ENCODE assay signal across 8 cellular contexts in genomic region chr11:66069715-66070603, GRCh38. TPM values are rescaled to one million over a fixed set of nuclear protein-coding genes. Genes with fewer than 3 reads are reported as not detected.
DNase-seq lines count a peak whose midpoint lies in the region; ATAC-seq and TF ChIP-seq lines count a peak whose summit lies in the region.

TSS of gene PACS1 (plus strand) at chr11:66070272. CDS start at chr11:66070487, 215 bp downstream.

- peak within 1 kb of the TSS; percentile 96 for H3K4me3 Mint-ChIP-seq in neural progenitor cell

- H3K27ac Mint-ChIP-seq in neural progenitor cell = peak within 1 kb of the TSS; percentile 33

- H3F3A ChIP-seq in neural progenitor cell (ENCODE audit: low read depth) = peaks cover 40% of the 10 kb centered on the region

- H3K9me3 ChIP-seq in SJSA1 (replicated peaks) (peaks cover 3% of the 10 kb centered on the region), neural progenitor cell (ENCODE audit: low read depth) (no peaks in the 10 kb centered on the region)

- H2AFZ ChIP-seq in ACC112 (ENCODE audit: low read length, unreplicated experiment) = peak within 1 kb of the TSS; percentile 3
- peak within 1 kb of the TSS; percentile 82 for H2AFZ ChIP-seq in neural progenitor cell (replicated peaks)

- H3K27ac ChIP-seq in ACC112 (ENCODE audit: low read depth, low read length) = peak within 1 kb of the TSS; percentile 93
- peak within 1 kb of the TSS; percentile 90 for H3K27ac ChIP-seq in SJSA1
- peak within 1 kb of the TSS; percentile 44 for H3K27ac ChIP-seq in neural progenitor cell

- peak; percentile 61 for TF ChIP-seq POLR2A in GM18526 (IDR thresholded peaks at IDR 0.05; ENCODE audit: extremely low read depth, insufficient read length)

- TF ChIP-seq CTCF in neural progenitor cell (IDR thresholded peaks at IDR 0.05) (no peak), subcutaneous adipose tissue (IDR thresholded peaks at IDR 0.05; ENCODE audit: low read depth) (no peak)

- H3K4me2 ChIP-seq in neural progenitor cell = peak within 1 kb of the TSS; percentile 99

- peaks cover 3% of the 10 kb centered on the region for H3K27me3 Mint-ChIP-seq in neural progenitor cell (ENCODE audit: insufficient read depth, low read depth)

- H3K36me3 Mint-ChIP-seq in neural progenitor cell = peaks cover 28% of the 10 kb centered on the region

- H3K27me3 ChIP-seq in ACC112 (ENCODE audit: insufficient read depth, low read length) (no peaks in the 10 kb centered on the region), SJSA1 (replicated peaks) (no peaks in the 10 kb centered on the region), neural progenitor cell (no peaks in the 10 kb centered on the region)

- peaks cover 27% of the 10 kb centered on the region for H3K4me1 ChIP-seq in ACC112 (ENCODE audit: control insufficient read depth, insufficient read depth, low read length, unreplicated experiment)
- H3K4me1 ChIP-seq in SJSA1 (replicated peaks) = peaks cover 39% of the 10 kb centered on the region
- peaks cover 15% of the 10 kb centered on the region for H3K4me1 ChIP-seq in neural progenitor cell

- ATAC-seq in HG03432 (IDR thresholded peaks at IDR 0.05; ENCODE audit: unreplicated experiment) = peak; percentile 51

- H3K36me3 ChIP-seq in ACC112 (ENCODE audit: insufficient read depth, low read length) (peaks cover 18% of the 10 kb centered on the region), SJSA1 (peaks cover 80% of the 10 kb centered on the region), neural progenitor cell (peaks cover 11% of the 10 kb centered on the region)

- DNase-seq in SJSA1 (ENCODE audit: low read depth in 1 of 2, low spot score in 2 of 2) (peak; percentile 91 to 95), foreskin melanocyte (peak; percentile 71), neural progenitor cell (ENCODE audit: low spot score) (peak; percentile 84)
- peak; percentile 78 for DNase-seq in activated naive CD4-positive, alpha-beta T cell treated with Interleukin-2 at 50 U/mL for 16 hours

- H3K9me3 Mint-ChIP-seq in neural progenitor cell = no peaks in the 10 kb centered on the region

- peaks cover 19% of the 10 kb centered on the region for H3K4me1 Mint-ChIP-seq in neural progenitor cell

- peak within 1 kb of the TSS; percentile 43 for H3K9ac ChIP-seq in neural progenitor cell

- H4K20me1 ChIP-seq in neural progenitor cell (ENCODE audit: low read depth) = peaks cover 33% of the 10 kb centered on the region

- H3K79me2 ChIP-seq in ACC112 (ENCODE audit: control insufficient read depth, insufficient read depth, low read length, unreplicated experiment) = peaks cover 43% of the 10 kb centered on the region
- H3K79me2 ChIP-seq in neural progenitor cell (ENCODE audit: low read depth) = peaks cover 15% of the 10 kb centered on the region

- H3K4me3 ChIP-seq in ACC112 (ENCODE audit: low read depth, low read length) (peak within 1 kb of the TSS; percentile 78), SJSA1 (peak within 1 kb of the TSS; percentile 99), neural progenitor cell (peak within 1 kb of the TSS; percentile 98)

RNA-seq across cellular contexts. Expression of gene PACS1, which starts in this region (rescaled TPM):
- total RNA-seq in SJSA1 (2014; rRNA removed; shearing (Covaris generic)) = 28.5 and 37.1 TPM in 2 replicates
- total RNA-seq in neural progenitor cell (ENCODE audit: low replicate concordance) = 13.4 and 15.2 TPM in 2 replicates
- 10 to 100 TPM; 38.3 to 75.7 (median 41.0) TPM for total RNA-seq in subcutaneous adipose tissue

Comparison
In these comparisons a context has a peak if more than half of its experiments do, and no peak if none do; other contexts are left out.
1. Peak in every context shown above with its lines: DNase-seq, ATAC-seq, H3K4me3 ChIP-seq and H3K27ac ChIP-seq.